In genomic region chr19:46693760-46694159, GRCh38 we compare ENCODE assay signal across 17 cellular contexts. TPM values are rescaled to one million over a fixed set of nuclear protein-coding genes. Genes with fewer than 3 reads are reported as not detected.
A peak's percentile ranks its signal among the peaks of the same experiment; 100 is the strongest.
DNase-seq lines count a peak whose midpoint lies in the region; ATAC-seq and TF ChIP-seq lines count a peak whose summit lies in the region.
"Had no signal": no experiment of that assay in that cellular context is flagged by ENCODE, and none has a peak within 500 bp of the region (broad histone marks: within the 10 kb centered on the region; RNA-seq: fewer than 3 reads in every experiment).

No MANE protein-coding gene starts in this region.

- H4K91ac ChIP-seq in neuronal stem cell (ENCODE audit: low read depth, low read length, poor library complexity), result no peak overlapping the region

- TF ChIP-seq CTCF in SK-N-SH (IDR thresholded peaks at IDR 0.05) (no peak), testis (IDR thresholded peaks at IDR 0.05) (no peak)

- H2BK120ac ChIP-seq in neuronal stem cell (ENCODE audit: low read depth, low read length), result no peak overlapping the region

- no peak for ATAC-seq in SK-N-SH treated with all-trans-retinoic acid at 6 μM for 48 hours
- no peak for ATAC-seq in activated naive CD8-positive, alpha-beta T cell treated with anti-CD3 and anti-CD28 coated beads, Interleukin-2, amount 50 U/mL, for 24 hours
- ATAC-seq: GM23338, HepG2 had no signal

- H3K27ac Mint-ChIP-seq in activated naive CD8-positive, alpha-beta T cell treated with anti-CD3 and anti-CD28 coated beads for 36 hours, result peak overlapping the region; percentile 29
- H3K27ac Mint-ChIP-seq in activated naive CD8-positive, alpha-beta T cell treated with anti-CD3 and anti-CD28 coated beads, Interleukin-2, amount 50 U/mL, for 24 hours, result no peak overlapping the region
- H3K27ac Mint-ChIP-seq: GM23338, H9 had no signal

- H3K27me3 ChIP-seq in SK-N-SH (ENCODE audit: insufficient read depth) (no peaks in the 10 kb centered on the region), neuronal stem cell (ENCODE audit: control insufficient read depth in 3 of 3, insufficient read depth in 3 of 3, low read depth in 1 of 3, low read length in 3 of 3) (no peaks in the 10 kb centered on the region), H7 (ENCODE audit: control insufficient read depth, insufficient read depth, low read length) (no peaks in the 10 kb centered on the region), testis (no peaks in the 10 kb centered on the region)
- H3K27me3 ChIP-seq: BLaER1 had no signal

- no peaks in the 10 kb centered on the region for H3K27me3 Mint-ChIP-seq in activated naive CD8-positive, alpha-beta T cell treated with anti-CD3 and anti-CD28 coated beads for 36 hours
- H3K27me3 Mint-ChIP-seq in activated naive CD8-positive, alpha-beta T cell treated with anti-CD3 and anti-CD28 coated beads, Interleukin-2, amount 50 U/mL, for 24 hours, result no peaks in the 10 kb centered on the region

- no peak for TF ChIP-seq POLR2A in testis (IDR thresholded peaks at IDR 0.05)

- no peak overlapping the region for H3K4me3 Mint-ChIP-seq in activated naive CD8-positive, alpha-beta T cell treated with anti-CD3 and anti-CD28 coated beads for 36 hours
- no peak overlapping the region for H3K4me3 Mint-ChIP-seq in activated naive CD8-positive, alpha-beta T cell treated with anti-CD3 and anti-CD28 coated beads, Interleukin-2, amount 50 U/mL, for 24 hours
- H3K4me3 Mint-ChIP-seq: GM23338, H9 had no signal

- intact Hi-C loops in testis (cut with DNase I; ENCODE audit: low total_unique reads), result no loop called here

- CTCF ChIA-PET in SK-N-SH (lab: Yijun Ruan, JAX), result interaction anchor here (1.4 to 5.3 kb wide), 2 partner anchors 11 to 14 kb away, joined by 3 to 32 read pairs; no protein-coding TSS in a partner anchor

- H3K4ac ChIP-seq in neuronal stem cell (ENCODE audit: low read length), result no peak overlapping the region

- H3K27ac ChIP-seq in SK-N-SH (ENCODE audit: low read depth in 2 of 2, low read length in 1 of 2) (no peak overlapping the region), neuronal stem cell (replicated peaks; ENCODE audit: low read length) (no peak overlapping the region), testis (no peak overlapping the region)
- H3K27ac ChIP-seq: 22Rv1, BLaER1 had no signal

- H3K4me2 ChIP-seq in SK-N-SH (no peak overlapping the region), neuronal stem cell (ENCODE audit: insufficient read depth, low read length, poor library complexity, severe bottlenecking) (no peak overlapping the region)
- H3K4me2 ChIP-seq: BLaER1, GM23338 had no signal

- TF ChIP-seq EP300 in SK-N-SH (IDR thresholded peaks at IDR 0.05; ENCODE audit: borderline replicate concordance in 1 of 2, low read depth in 1 of 2, low read length in 1 of 2), result no peak

- no peak overlapping the region for H2BK12ac ChIP-seq in neuronal stem cell (ENCODE audit: low read length)

- H3K9me3 Mint-ChIP-seq in activated naive CD8-positive, alpha-beta T cell treated with anti-CD3 and anti-CD28 coated beads for 36 hours, result no peaks in the 10 kb centered on the region
- no peaks in the 10 kb centered on the region for H3K9me3 Mint-ChIP-seq in activated naive CD8-positive, alpha-beta T cell treated with anti-CD3 and anti-CD28 coated beads, Interleukin-2, amount 50 U/mL, for 24 hours
- H3K9me3 Mint-ChIP-seq: GM23338, H9 had no signal

- H4K20me1 ChIP-seq in SK-N-SH (ENCODE audit: insufficient read depth), result no peaks in the 10 kb centered on the region

- no peaks in the 10 kb centered on the region for H3K9me2 ChIP-seq in SK-N-SH

- no peak overlapping the region for H3K18ac ChIP-seq in neuronal stem cell (ENCODE audit: low read length)

- no peak overlapping the region for H3K14ac ChIP-seq in neuronal stem cell (ENCODE audit: low read length)

- H3F3A ChIP-seq in SK-N-SH (replicated peaks; ENCODE audit: insufficient read depth), result no peaks in the 10 kb centered on the region

- no peaks in the 10 kb centered on the region for H3K79me2 ChIP-seq in SK-N-SH (ENCODE audit: insufficient read depth)

- H2AFZ ChIP-seq in SK-N-SH (ENCODE audit: low read depth), result no peak overlapping the region
- H2AFZ ChIP-seq in neuronal stem cell (ENCODE audit: low read length), result no peak overlapping the region
- H2AFZ ChIP-seq: GM23338 had no signal

- 97% methylated on average over 14 of the region's 22 CpGs for WGBS in SK-N-SH (ENCODE audit: low lambda C conversion rate)
- no CpG with 5 or more reads among the region's 22 CpGs for WGBS in neuronal stem cell (ENCODE audit: extremely low coverage in 2 of 2, insufficient read length in 2 of 2, insufficient replicate concordance in 1 of 2), 2 donors
- WGBS in testis, 2 donors, result 93 to 100% methylated on average over 8 to 20 of the region's 22 CpGs

- no peaks in the 10 kb centered on the region for H3K79me1 ChIP-seq in neuronal stem cell (ENCODE audit: low read depth, low read length)

- H3K36me3 Mint-ChIP-seq in activated naive CD8-positive, alpha-beta T cell treated with anti-CD3 and anti-CD28 coated beads for 36 hours, result peaks cover 41% of the 10 kb centered on the region
- peaks cover 56% of the 10 kb centered on the region for H3K36me3 Mint-ChIP-seq in activated naive CD8-positive, alpha-beta T cell treated with anti-CD3 and anti-CD28 coated beads, Interleukin-2, amount 50 U/mL, for 24 hours (ENCODE audit: low read depth)

- DNase-seq in SK-N-SH, result peak; percentile 19
- no peak for DNase-seq in activated naive CD8-positive, alpha-beta T cell treated with anti-CD3 and anti-CD28 coated beads for 36 hours
- no peak for DNase-seq in activated naive CD8-positive, alpha-beta T cell treated with anti-CD3 and anti-CD28 coated beads, Interleukin-2, amount 50 U/mL, for 24 hours
- no peak for DNase-seq in neuronal stem cell (ENCODE audit: low spot score)
- DNase-seq in H7, result no peak
- no peak for DNase-seq in testis
- DNase-seq: AML-193, Calu3, DMS79, H9 had no signal

- H3K4me1 ChIP-seq in SK-N-SH (ENCODE audit: control insufficient read depth in 1 of 2, insufficient read depth in 2 of 2, low read depth in 1 of 2, low read length in 1 of 2) (no peaks in the 10 kb centered on the region), neuronal stem cell (ENCODE audit: control insufficient read depth in 2 of 2, insufficient read depth in 1 of 2, low read depth in 1 of 2, low read length in 2 of 2) (peaks cover 0 to 6% of the 10 kb centered on the region in 2 donors), testis (no peaks in the 10 kb centered on the region)
- H3K4me1 ChIP-seq: BLaER1 had no signal

- no peak overlapping the region for H2BK15ac ChIP-seq in neuronal stem cell (ENCODE audit: low read length)

- H3K9me3 ChIP-seq in SK-N-SH (no peaks in the 10 kb centered on the region), neuronal stem cell (replicated peaks in 1 of 2; ENCODE audit: control insufficient read depth in 2 of 2, insufficient read depth in 1 of 2, low read depth in 1 of 2, low read length in 2 of 2) (peaks cover 1 to 9% of the 10 kb centered on the region in 2 donors), testis (no peaks in the 10 kb centered on the region)
- H3K9me3 ChIP-seq: BLaER1 had no signal

- TF ChIP-seq RAD21 in SK-N-SH (IDR thresholded peaks at IDR 0.05; ENCODE audit: low read length), result no peak

- H3K4me3 ChIP-seq in SK-N-SH (ENCODE audit: low read depth in 2 of 2, low read length in 1 of 2) (no peak overlapping the region), neuronal stem cell (ENCODE audit: low read length in 2 of 2) (no peak overlapping the region), H7 (ENCODE audit: insufficient read depth, low read depth, low read length) (no peak overlapping the region), testis (no peak overlapping the region)
- H3K4me3 ChIP-seq: BLaER1, GM23338 had no signal

- no peak overlapping the region for H4K8ac ChIP-seq in neuronal stem cell (ENCODE audit: low read depth, low read length)

- H2AK5ac ChIP-seq in neuronal stem cell (ENCODE audit: low read depth, low read length), result no peak overlapping the region

- H3K36me3 ChIP-seq in SK-N-SH (replicated peaks in 1 of 2; ENCODE audit: control insufficient read depth in 1 of 2, insufficient read depth in 2 of 2, low read length in 1 of 2), result peaks cover 53 to 65% of the 10 kb centered on the region in 2 experiments
- H3K36me3 ChIP-seq in neuronal stem cell (replicated peaks in 1 of 2; ENCODE audit: control insufficient read depth in 2 of 2, insufficient read depth in 2 of 2, low read length in 2 of 2), result peaks cover 60 to 88% of the 10 kb centered on the region in 2 donors
- peaks cover 54% of the 10 kb centered on the region for H3K36me3 ChIP-seq in H7 (replicated peaks; ENCODE audit: control insufficient read depth, insufficient read depth, low read length)
- H3K36me3 ChIP-seq in testis (ENCODE audit: low read depth, missing control alignments), result no peaks in the 10 kb centered on the region

- no peak overlapping the region for H3K9ac ChIP-seq in SK-N-SH
- H3K9ac ChIP-seq in neuronal stem cell (ENCODE audit: low read depth, low read length, poor library complexity), result no peak overlapping the region
- H3K9ac ChIP-seq: BLaER1 had no signal

- peak overlapping the region; percentile 27 for H3K23ac ChIP-seq in neuronal stem cell (ENCODE audit: low read depth, low read length, poor library complexity)

- no peaks in the 10 kb centered on the region for H3K4me1 Mint-ChIP-seq in activated naive CD8-positive, alpha-beta T cell treated with anti-CD3 and anti-CD28 coated beads for 36 hours
- H3K4me1 Mint-ChIP-seq in activated naive CD8-positive, alpha-beta T cell treated with anti-CD3 and anti-CD28 coated beads, Interleukin-2, amount 50 U/mL, for 24 hours, result no peaks in the 10 kb centered on the region

- no peak overlapping the region for H2BK5ac ChIP-seq in neuronal stem cell (ENCODE audit: low read length)

- POLR2A ChIA-PET in SK-N-SH (lab: Yijun Ruan, JAX), result no interaction called here

RNA-seq across cellular contexts. Expression of gene PRKD2, which starts 23.2 kb away (rescaled TPM):
- polyA plus RNA-seq in SK-N-SH (2012; rRNA removed) (14.1 and 21.4 TPM in 2 replicates), testis (ENCODE audit: insufficient read depth, low read depth, low replicate concordance) (22.6 TPM)
- 12.2 and 20.2 TPM in 2 replicates for polyA plus RNA-seq in SK-N-SH (2012; cell fraction: cytosol; rRNA removed)
- 47.3 and 60.3 TPM in 2 replicates for polyA plus RNA-seq in SK-N-SH (2012; cell fraction: nucleus; rRNA removed)
- total RNA-seq in activated naive CD8-positive, alpha-beta T cell treated with anti-CD3 and anti-CD28 coated beads for 36 hours, result 10 to 100 TPM; 68.6 to 76.2 TPM
- polyA plus RNA-seq in neuronal stem cell (2013, experiment 1 of 2), result 37.2 TPM
- 37.3 TPM for polyA plus RNA-seq in neuronal stem cell (2013, experiment 2 of 2)
- total RNA-seq in H7 (2014; rRNA removed; shearing (Covaris generic)), result 29.4 and 29.5 TPM in 2 replicates
- total RNA-seq in testis, result 10 to 100 TPM; 25.6 to 35.4 TPM

RNA-seq across cellular contexts. Expression of gene DACT3, which starts 32.8 kb away (rescaled TPM):
- polyA plus RNA-seq in SK-N-SH (2012; rRNA removed) (9.5 and 10.6 TPM in 2 replicates), testis (ENCODE audit: insufficient read depth, low read depth, low replicate concordance) (19.8 TPM)
- 6.9 and 8.6 TPM in 2 replicates for polyA plus RNA-seq in SK-N-SH (2012; cell fraction: cytosol; rRNA removed)
- 7.0 and 8.3 TPM in 2 replicates for polyA plus RNA-seq in SK-N-SH (2012; cell fraction: nucleus; rRNA removed)
- 1 to 10 TPM; 3.7 to 3.9 TPM for total RNA-seq in activated naive CD8-positive, alpha-beta T cell treated with anti-CD3 and anti-CD28 coated beads for 36 hours
- polyA plus RNA-seq in neuronal stem cell (2013, experiment 1 of 2), result 6.5 TPM
- polyA plus RNA-seq in neuronal stem cell (2013, experiment 2 of 2), result 6.5 TPM
- 0.37 and 0.55 TPM in 2 replicates for total RNA-seq in H7 (2014; rRNA removed; shearing (Covaris generic))
- total RNA-seq in testis, result 10 to 100 TPM; 17.2 to 30.6 TPM
- total RNA-seq: Calu3 had no signal
- polyA plus RNA-seq: HepG2 had no signal

RNA-seq across cellular contexts. Expression of gene FKRP, which starts 52.1 kb away (rescaled TPM):
- 30.4 and 37.3 TPM in 2 replicates for polyA plus RNA-seq in SK-N-SH (2012; rRNA removed)
- polyA plus RNA-seq in SK-N-SH (2012; cell fraction: cytosol; rRNA removed), result 17.3 and 24.0 TPM in 2 replicates
- polyA plus RNA-seq in SK-N-SH (2012; cell fraction: nucleus; rRNA removed), result 89.1 and 93.7 TPM in 2 replicates
- total RNA-seq in activated naive CD8-positive, alpha-beta T cell treated with anti-CD3 and anti-CD28 coated beads for 36 hours, result 10 to 100 TPM; 17.3 to 18.8 TPM
- 16.8 TPM for polyA plus RNA-seq in neuronal stem cell (2013, experiment 1 of 2)
- 16.0 TPM for polyA plus RNA-seq in neuronal stem cell (2013, experiment 2 of 2)
- total RNA-seq in H7 (2014; rRNA removed; shearing (Covaris generic)), result 15.8 and 22.4 TPM in 2 replicates
- total RNA-seq in testis, result 10 to 100 TPM; 33.0 to 37.2 TPM
- polyA plus RNA-seq in testis (ENCODE audit: insufficient read depth, low read depth, low replicate concordance), result 22.9 TPM

RNA-seq across cellular contexts. Expression of gene STRN4, which starts 52.5 kb away (rescaled TPM):
- polyA plus RNA-seq in SK-N-SH (2012; rRNA removed) (73.1 and 92.8 TPM in 2 replicates), testis (ENCODE audit: insufficient read depth, low read depth, low replicate concordance) (213 TPM)
- 53.2 and 65.2 TPM in 2 replicates for polyA plus RNA-seq in SK-N-SH (2012; cell fraction: cytosol; rRNA removed)
- polyA plus RNA-seq in SK-N-SH (2012; cell fraction: nucleus; rRNA removed), result 174 and 181 TPM in 2 replicates
- total RNA-seq in activated naive CD8-positive, alpha-beta T cell treated with anti-CD3 and anti-CD28 coated beads for 36 hours, result 10 to 100 TPM; 54.9 to 57.9 TPM
- 94.3 TPM for polyA plus RNA-seq in neuronal stem cell (2013, experiment 1 of 2)
- polyA plus RNA-seq in neuronal stem cell (2013, experiment 2 of 2), result 93.2 TPM
- 169 and 188 TPM in 2 replicates for total RNA-seq in H7 (2014; rRNA removed; shearing (Covaris generic))
- total RNA-seq in testis, result 100 to 1,000 TPM; 229 to 308 TPM

RNA-seq across cellular contexts. Expression of gene GNG8, which starts 57.8 kb away (rescaled TPM):
- polyA plus RNA-seq in SK-N-SH (2012; rRNA removed), result not detected in 2 replicates
- polyA plus RNA-seq in SK-N-SH (2012; cell fraction: cytosol; rRNA removed), result not detected in 2 replicates
- not detected in 2 replicates for polyA plus RNA-seq in SK-N-SH (2012; cell fraction: nucleus; rRNA removed)
- total RNA-seq in activated naive CD8-positive, alpha-beta T cell treated with anti-CD3 and anti-CD28 coated beads for 36 hours, result 10 to 100 TPM; 20.4 to 21.3 TPM
- polyA plus RNA-seq in neuronal stem cell (2013, experiment 1 of 2), result 6.3 TPM
- polyA plus RNA-seq in neuronal stem cell (2013, experiment 2 of 2), result 10.6 TPM
- not detected in 2 replicates for total RNA-seq in H7 (2014; rRNA removed; shearing (Covaris generic))
- not detected for total RNA-seq in testis
- not detected for polyA plus RNA-seq in testis (ENCODE audit: insufficient read depth, low read depth, low replicate concordance)
- total RNA-seq: A673, Calu3, G401, GM23338, H9, HepG2 had no signal
- polyA plus RNA-seq: HepG2 had no signal
